8 cellular contexts compared by ENCODE assay signal in genomic region chr5:134873494-134873893, GRCh38. TPM values are rescaled to one million over a fixed set of nuclear protein-coding genes. Genes with fewer than 3 reads are reported as not detected.
DNase-seq lines count a peak whose midpoint lies in the region; ATAC-seq and TF ChIP-seq lines count a peak whose summit lies in the region.

No MANE protein-coding gene starts in this region.

- no peaks in the 10 kb centered on the region for H3K9me3 Mint-ChIP-seq in activated CD8-positive, alpha-beta memory T cell treated with anti-CD3 and anti-CD28 coated beads, Interleukin-2, amount 10 ng/mL, durations not matched to agents 7 days and 5 days (ENCODE audit: low read depth)

- WGBS in thymus = 88% methylated on average over 6 of the region's 6 CpGs

- H3K36me3 ChIP-seq in left lung (no peaks in the 10 kb centered on the region), thymus (ENCODE audit: control insufficient read depth, insufficient read depth) (no peaks in the 10 kb centered on the region)

- H3K4me1 ChIP-seq in left lung (peaks cover 12 to 34% of the 10 kb centered on the region in 2 donors), thymus (ENCODE audit: control insufficient read depth, insufficient read depth, low read length) (peaks cover 24% of the 10 kb centered on the region)

- peak; percentile 48 for DNase-seq in activated CD8-positive, alpha-beta memory T cell treated with anti-CD3 and anti-CD28 coated beads, Interleukin-2, amount 10 ng/mL, durations not matched to agents 7 days and 5 days
- DNase-seq in activated CD8-positive, alpha-beta memory T cell treated with anti-CD3 and anti-CD28 coated beads, Interleukin-2, amount 50 U/mL, for 48 hours = no peak
- DNase-seq in activated T-cell treated with anti-CD3 and anti-CD28 coated beads, Interleukin-2, amount 50 U/mL, for 48 hours = peak; percentile 36 to 38
- DNase-seq in left lung (no peak), DMS79 (lab: John Stamatoyannopoulos, UW) (no peak), LoVo (ENCODE audit: low spot score) (no peak), NCI-H345 (lab: John Stamatoyannopoulos, UW) (no peak)

- peaks cover 40% of the 10 kb centered on the region for H3K4me1 Mint-ChIP-seq in activated CD8-positive, alpha-beta memory T cell treated with anti-CD3 and anti-CD28 coated beads, Interleukin-2, amount 10 ng/mL, durations not matched to agents 7 days and 5 days

- peak overlapping the region; percentile 97 for H3K27ac Mint-ChIP-seq in activated CD8-positive, alpha-beta memory T cell treated with anti-CD3 and anti-CD28 coated beads, Interleukin-2, amount 10 ng/mL, durations not matched to agents 7 days and 5 days

- CTCF ChIA-PET in activated CD8-positive, alpha-beta memory T cell treated with anti-CD3 and anti-CD28 coated beads, Interleukin-2, amount 10 ng/mL, durations not matched to agents 7 days and 5 days (lab: Charles Lee) = interaction anchor here (0.7 to 2.7 kb wide), 9 partner anchors 11 to 648 kb away, joined by 3 to 17 read pairs (median 4); partner anchors contain the start of genes C5orf24, PCBD2 and PPP2CA

- H3K27ac ChIP-seq in left lung (peak overlapping the region; percentile 90 to 98), thymus (ENCODE audit: low read depth) (no peak overlapping the region)

- peaks cover 12% of the 10 kb centered on the region for H3K36me3 Mint-ChIP-seq in activated CD8-positive, alpha-beta memory T cell treated with anti-CD3 and anti-CD28 coated beads, Interleukin-2, amount 10 ng/mL, durations not matched to agents 7 days and 5 days

- no peak for ATAC-seq in activated CD8-positive, alpha-beta memory T cell treated with anti-CD3 and anti-CD28 coated beads, Interleukin-2, amount 10 ng/mL, durations not matched to agents 7 days and 5 days
- no peak for ATAC-seq in left lung

- no peak for TF ChIP-seq CTCF in left lung (IDR thresholded peaks at IDR 0.05)

- H3K27me3 ChIP-seq in left lung (no peaks in the 10 kb centered on the region), thymus (ENCODE audit: control insufficient read depth, insufficient read depth) (no peaks in the 10 kb centered on the region)

- H3K4me3 ChIP-seq in left lung (peak overlapping the region; percentile 87 to 91), thymus (ENCODE audit: low read length) (peak overlapping the region; percentile 99)

- intact Hi-C loops in left lung (cut with DNase I) = no loop called here

- no peaks in the 10 kb centered on the region for H3K27me3 Mint-ChIP-seq in activated CD8-positive, alpha-beta memory T cell treated with anti-CD3 and anti-CD28 coated beads, Interleukin-2, amount 10 ng/mL, durations not matched to agents 7 days and 5 days

- H3K4me3 Mint-ChIP-seq in activated CD8-positive, alpha-beta memory T cell treated with anti-CD3 and anti-CD28 coated beads, Interleukin-2, amount 10 ng/mL, durations not matched to agents 7 days and 5 days = peak overlapping the region; percentile 90

- no peaks in the 10 kb centered on the region for H3K9me3 ChIP-seq in left lung
- no peaks in the 10 kb centered on the region for H3K9me3 ChIP-seq in thymus (ENCODE audit: control insufficient read depth)

RNA-seq across cellular contexts. Expression of gene TXNDC15, which starts 0.7 kb away (rescaled TPM):
- total RNA-seq in activated CD8-positive, alpha-beta memory T cell treated with anti-CD3 and anti-CD28 coated beads, Interleukin-2, amount 10 ng/mL, durations not matched to agents 7 days and 5 days = 10 to 100 TPM; 50.0 to 56.8 TPM
- total RNA-seq in left lung = 10 to 100 TPM; 61.9 to 78.2 TPM
- 52.9 TPM for polyA plus RNA-seq in thymus

RNA-seq across cellular contexts. Expression of gene C5orf24, which starts 27.7 kb away (rescaled TPM):
- 10 to 100 TPM; 29.7 to 30.1 TPM for total RNA-seq in activated CD8-positive, alpha-beta memory T cell treated with anti-CD3 and anti-CD28 coated beads, Interleukin-2, amount 10 ng/mL, durations not matched to agents 7 days and 5 days
- total RNA-seq in left lung = 10 to 100 TPM; 50.8 to 64.4 TPM
- 22.4 TPM for polyA plus RNA-seq in thymus

RNA-seq across cellular contexts. Expression of gene PCBD2, which starts 31.4 kb away (rescaled TPM):
- 10 to 100 TPM; 13.4 to 13.7 TPM for total RNA-seq in activated CD8-positive, alpha-beta memory T cell treated with anti-CD3 and anti-CD28 coated beads, Interleukin-2, amount 10 ng/mL, durations not matched to agents 7 days and 5 days
- total RNA-seq in left lung = 10 to 100 TPM in 1 of 2 donors, 1 to 10 TPM in 1; 9.8 to 10.7 TPM
- 6.8 TPM for polyA plus RNA-seq in thymus

Comparison
In these comparisons a context has a peak if more than half of its experiments do, and no peak if none do; other contexts are left out.
1. DNase-seq: peak in activated CD8-positive, alpha-beta memory T cell treated with anti-CD3 and anti-CD28 coated beads, Interleukin-2, amount 10 ng/mL, durations not matched to agents 7 days and 5 days (single experiment) and activated T-cell treated with anti-CD3 and anti-CD28 coated beads, Interleukin-2, amount 50 U/mL, for 48 hours (2 of 2); none in activated CD8-positive, alpha-beta memory T cell treated with anti-CD3 and anti-CD28 coated beads, Interleukin-2, amount 50 U/mL, for 48 hours (single experiment), left lung (0 of 2), DMS79 (single experiment), LoVo (single experiment) and NCI-H345 (single experiment).